In the genomic region with DNA sequence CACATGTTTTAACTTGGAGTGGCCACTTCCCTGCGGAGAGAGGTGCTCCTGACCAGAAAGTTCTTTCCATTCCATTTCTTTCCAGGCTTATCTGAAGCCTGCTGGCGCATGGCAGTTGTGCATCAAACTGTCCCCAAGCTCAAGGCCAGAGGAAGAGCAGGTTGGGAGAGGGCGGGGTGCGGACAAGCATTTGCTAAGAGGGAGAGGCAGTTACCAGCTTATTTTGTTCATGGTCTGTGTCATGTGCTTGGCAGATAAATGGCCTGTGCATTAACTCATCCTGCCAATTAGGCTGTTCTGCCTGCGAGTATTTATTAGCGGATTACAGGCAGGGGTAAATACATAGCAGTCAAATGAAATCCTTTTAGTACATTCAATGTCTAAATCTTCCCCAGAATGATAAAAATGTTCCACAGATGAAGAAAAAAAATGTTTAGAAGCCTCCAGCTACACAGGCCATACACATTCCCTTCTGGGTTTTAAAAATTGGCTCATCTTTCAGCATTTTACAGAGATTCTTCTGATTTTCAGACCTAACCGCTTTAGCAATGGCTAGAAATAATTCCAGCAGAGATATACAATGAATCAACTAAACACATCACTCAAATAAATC, we compare ENCODE assay signal across 1 cellular context.
TF ChIP-seq lines count a peak whose summit lies in the region.

No MANE protein-coding gene starts in this region.

TF ChIP-seq in HepG2, 621 proteins besides CTCF, POLR2A, EP300 and RAD21 (continued from another document):
- TF ChIP-seq, protein P1, sequence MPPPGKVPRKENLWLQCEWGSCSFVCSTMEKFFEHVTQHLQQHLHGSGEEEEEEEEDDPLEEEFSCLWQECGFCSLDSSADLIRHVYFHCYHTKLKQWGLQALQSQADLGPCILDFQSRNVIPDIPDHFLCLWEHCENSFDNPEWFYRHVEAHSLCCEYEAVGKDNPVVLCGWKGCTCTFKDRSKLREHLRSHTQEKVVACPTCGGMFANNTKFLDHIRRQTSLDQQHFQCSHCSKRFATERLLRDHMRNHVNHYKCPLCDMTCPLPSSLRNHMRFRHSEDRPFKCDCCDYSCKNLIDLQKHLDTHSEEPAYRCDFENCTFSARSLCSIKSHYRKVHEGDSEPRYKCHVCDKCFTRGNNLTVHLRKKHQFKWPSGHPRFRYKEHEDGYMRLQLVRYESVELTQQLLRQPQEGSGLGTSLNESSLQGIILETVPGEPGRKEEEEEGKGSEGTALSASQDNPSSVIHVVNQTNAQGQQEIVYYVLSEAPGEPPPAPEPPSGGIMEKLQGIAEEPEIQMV (CRISPR knock-in tag; IDR thresholded peaks at IDR 0.05; ENCODE audit: low read depth) = no peak
- TF ChIP-seq ZC3H4 (CRISPR knock-in tag; IDR thresholded peaks at IDR 0.05; ENCODE audit: borderline replicate concordance) (no peak), ZNF776 (CRISPR knock-in tag; IDR thresholded peaks at IDR 0.05) (no peak), EZH2 (conservative IDR thresholded peaks at IDR 0.05; ENCODE audit: low read depth, low read length) (no peak), GFI1 (CRISPR knock-in tag; IDR thresholded peaks at IDR 0.05; ENCODE audit: borderline replicate concordance) (no peak)
